Comparison of ENCODE assay signal across 11 cellular contexts in genomic region chr16:57262841-57263584, GRCh38. TPM values are rescaled to one million over a fixed set of nuclear protein-coding genes. Genes with fewer than 3 reads are reported as not detected.
DNase-seq lines count a peak whose midpoint lies in the region; ATAC-seq and TF ChIP-seq lines count a peak whose summit lies in the region.
"Had no signal": no experiment of that assay in that cellular context is flagged by ENCODE, and none has a peak within 500 bp of the region (broad histone marks: within the 10 kb centered on the region; RNA-seq: fewer than 3 reads in every experiment).

No MANE protein-coding gene starts in this region.

- ATAC-seq in activated CD8-positive, alpha-beta T cell treated with anti-CD3 and anti-CD28 coated beads for 36 hours: no peak
- ATAC-seq in activated CD8-positive, alpha-beta T cell treated with anti-CD3 and anti-CD28 coated beads, Interleukin-2, amount 10 ng/mL, durations not matched to agents 7 days and 5 days: no peak
- no peak for ATAC-seq in naive thymus-derived CD8-positive, alpha-beta T cell
- ATAC-seq in GM18498 (IDR thresholded peaks at IDR 0.05; ENCODE audit: unreplicated experiment): no peak

- H3K9me3 Mint-ChIP-seq in activated CD8-positive, alpha-beta T cell treated with anti-CD3 and anti-CD28 coated beads for 36 hours: no peaks in the 10 kb centered on the region
- no peaks in the 10 kb centered on the region for H3K9me3 Mint-ChIP-seq in activated CD8-positive, alpha-beta T cell treated with anti-CD3 and anti-CD28 coated beads, Interleukin-2, amount 10 ng/mL, durations not matched to agents 7 days and 5 days (ENCODE audit: insufficient read depth)
- H3K9me3 Mint-ChIP-seq in endothelial cell (ENCODE audit: unreplicated experiment) (no peaks in the 10 kb centered on the region), type B pancreatic cell (no peaks in the 10 kb centered on the region)
- H3K9me3 Mint-ChIP-seq in naive thymus-derived CD8-positive, alpha-beta T cell: no peaks in the 10 kb centered on the region

- TF ChIP-seq CTCF in activated CD8-positive, alpha-beta T cell treated with anti-CD3 and anti-CD28 coated beads for 36 hours (IDR thresholded peaks at IDR 0.05): no peak
- TF ChIP-seq CTCF in endothelial cell (IDR thresholded peaks at IDR 0.05; ENCODE audit: unreplicated experiment) (no peak), type B pancreatic cell (conservative IDR thresholded peaks at IDR 0.05) (no peak)

- no peaks in the 10 kb centered on the region for H3K36me3 Mint-ChIP-seq in activated CD8-positive, alpha-beta T cell treated with anti-CD3 and anti-CD28 coated beads for 36 hours (ENCODE audit: low read depth)
- H3K36me3 Mint-ChIP-seq in activated CD8-positive, alpha-beta T cell treated with anti-CD3 and anti-CD28 coated beads, Interleukin-2, amount 10 ng/mL, durations not matched to agents 7 days and 5 days (ENCODE audit: low read depth): no peaks in the 10 kb centered on the region
- H3K36me3 Mint-ChIP-seq in endothelial cell (ENCODE audit: low read depth, unreplicated experiment) (no peaks in the 10 kb centered on the region), type B pancreatic cell (no peaks in the 10 kb centered on the region)
- H3K36me3 Mint-ChIP-seq in naive thymus-derived CD8-positive, alpha-beta T cell: peaks cover 0 to 2% (median 0%) of the 10 kb centered on the region in 3 donors

- peaks cover 37% of the 10 kb centered on the region for H3K4me1 Mint-ChIP-seq in activated CD8-positive, alpha-beta T cell treated with anti-CD3 and anti-CD28 coated beads for 36 hours (ENCODE audit: low read depth)
- H3K4me1 Mint-ChIP-seq in activated CD8-positive, alpha-beta T cell treated with anti-CD3 and anti-CD28 coated beads, Interleukin-2, amount 10 ng/mL, durations not matched to agents 7 days and 5 days (ENCODE audit: low read depth): peaks cover 50% of the 10 kb centered on the region
- H3K4me1 Mint-ChIP-seq in endothelial cell (ENCODE audit: unreplicated experiment) (peaks cover 23% of the 10 kb centered on the region), type B pancreatic cell (ENCODE audit: unreplicated experiment) (peaks cover 15% of the 10 kb centered on the region)
- H3K4me1 Mint-ChIP-seq in naive thymus-derived CD8-positive, alpha-beta T cell: peaks cover 24 to 59% (median 46%) of the 10 kb centered on the region in 4 donors

- POLR2A ChIA-PET in activated CD8-positive, alpha-beta T cell treated with anti-CD3 and anti-CD28 coated beads for 36 hours (lab: Charles Lee): no interaction called here
- POLR2A ChIA-PET in activated CD8-positive, alpha-beta T cell treated with anti-CD3 and anti-CD28 coated beads, Interleukin-2, amount 10 ng/mL, durations not matched to agents 7 days and 5 days (lab: Charles Lee): no interaction called here
- POLR2A ChIA-PET in naive thymus-derived CD8-positive, alpha-beta T cell (lab: Charles Lee): interaction anchor here (0.5 to 2.6 kb wide), 3 partner anchors 18 to 332 kb away, joined by 3 to 16 read pairs (median 4); partner anchors contain the start of gene ARL2BP

- H3K4me3 Mint-ChIP-seq in activated CD8-positive, alpha-beta T cell treated with anti-CD3 and anti-CD28 coated beads for 36 hours: no peak overlapping the region
- H3K4me3 Mint-ChIP-seq in activated CD8-positive, alpha-beta T cell treated with anti-CD3 and anti-CD28 coated beads, Interleukin-2, amount 10 ng/mL, durations not matched to agents 7 days and 5 days: no peak overlapping the region
- H3K4me3 Mint-ChIP-seq in endothelial cell (ENCODE audit: unreplicated experiment) (peak overlapping the region; percentile 7), type B pancreatic cell (no peak overlapping the region)
- H3K4me3 Mint-ChIP-seq in naive thymus-derived CD8-positive, alpha-beta T cell: no peak overlapping the region

- CTCF ChIA-PET in activated CD8-positive, alpha-beta T cell treated with anti-CD3 and anti-CD28 coated beads for 36 hours (lab: Charles Lee): interaction anchor here (1.0 to 1.5 kb wide), 3 partner anchors 154 to 178 kb away, joined by 3 to 4 read pairs (median 3); no protein-coding TSS in a partner anchor
- CTCF ChIA-PET in activated CD8-positive, alpha-beta T cell treated with anti-CD3 and anti-CD28 coated beads, Interleukin-2, amount 10 ng/mL, durations not matched to agents 7 days and 5 days (lab: Charles Lee): interaction anchor here (1.4 to 1.5 kb wide), 2 partner anchors 156 to 257 kb away, joined by 3 read pairs; no protein-coding TSS in a partner anchor

- no peaks in the 10 kb centered on the region for H3K27me3 Mint-ChIP-seq in activated CD8-positive, alpha-beta T cell treated with anti-CD3 and anti-CD28 coated beads for 36 hours
- H3K27me3 Mint-ChIP-seq in activated CD8-positive, alpha-beta T cell treated with anti-CD3 and anti-CD28 coated beads, Interleukin-2, amount 10 ng/mL, durations not matched to agents 7 days and 5 days (ENCODE audit: low read depth): no peaks in the 10 kb centered on the region
- peaks cover 2% of the 10 kb centered on the region for H3K27me3 Mint-ChIP-seq in endothelial cell (ENCODE audit: unreplicated experiment)
- no peaks in the 10 kb centered on the region for H3K27me3 Mint-ChIP-seq in naive thymus-derived CD8-positive, alpha-beta T cell
- H3K27me3 Mint-ChIP-seq in type B pancreatic cell: no peaks in the 10 kb centered on the region

- intact Hi-C loops in activated CD8-positive, alpha-beta T cell treated with anti-CD3 and anti-CD28 coated beads for 36 hours (cut with micrococcal nuclease): no loop called here

- peak overlapping the region; percentile 38 for H3K27ac Mint-ChIP-seq in activated CD8-positive, alpha-beta T cell treated with anti-CD3 and anti-CD28 coated beads for 36 hours
- no peak overlapping the region for H3K27ac Mint-ChIP-seq in activated CD8-positive, alpha-beta T cell treated with anti-CD3 and anti-CD28 coated beads, Interleukin-2, amount 10 ng/mL, durations not matched to agents 7 days and 5 days
- H3K27ac Mint-ChIP-seq in endothelial cell (ENCODE audit: unreplicated experiment) (peak overlapping the region; percentile 30), type B pancreatic cell (peak overlapping the region; percentile 58)
- peak overlapping the region; percentile 56 to 90 (median 77) for H3K27ac Mint-ChIP-seq in naive thymus-derived CD8-positive, alpha-beta T cell

- no peak for DNase-seq in activated CD8-positive, alpha-beta T cell treated with anti-CD3 and anti-CD28 coated beads for 36 hours
- no peak for DNase-seq in activated CD8-positive, alpha-beta T cell treated with anti-CD3 and anti-CD28 coated beads, Interleukin-2, amount 10 ng/mL, durations not matched to agents 7 days and 5 days
- no peak for DNase-seq in endothelial cell (ENCODE audit: low spot score)
- DNase-seq in naive thymus-derived CD8-positive, alpha-beta T cell: no peak
- DNase-seq in type B pancreatic cell (ENCODE audit: extremely low spot score, unreplicated experiment): no peak
- DNase-seq in activated CD8-positive, alpha-beta memory T cell treated with anti-CD3 and anti-CD28 coated beads, Interleukin-2, amount 50 U/mL, for 48 hours: no peak
- DNase-seq in SHP77 treated with DMSO at 0.1 percent for 48 hours (lab: John Stamatoyannopoulos, UW): no peak
- DNase-seq: KG1; NCI-H187 treated with DMSO at 0.1 percent for 48 hours; stimulated activated naive CD4-positive, alpha-beta T cell had no signal

RNA-seq across cellular contexts. Expression of gene ARL2BP, which starts 18.0 kb away (rescaled TPM):
- 10 to 100 TPM in 1 of 2 experiments, 1 to 10 TPM in 1; 9.4 to 11.0 TPM for total RNA-seq in activated CD8-positive, alpha-beta T cell treated with anti-CD3 and anti-CD28 coated beads for 36 hours
- total RNA-seq in activated CD8-positive, alpha-beta T cell treated with anti-CD3 and anti-CD28 coated beads, Interleukin-2, amount 10 ng/mL, durations not matched to agents 7 days and 5 days: 10 to 100 TPM; 33.3 to 36.9 TPM
- total RNA-seq in endothelial cell (ENCODE audit: unreplicated experiment): 46.7 TPM
- 10 to 100 TPM; 58.0 to 61.3 TPM for total RNA-seq in naive thymus-derived CD8-positive, alpha-beta T cell
- polyA plus RNA-seq in naive thymus-derived CD8-positive, alpha-beta T cell: 100 to 1,000 TPM; 148 to 154 (median 153) TPM
- 37.7 and 49.4 TPM in 2 replicates for total RNA-seq in type B pancreatic cell (ENCODE audit: low replicate concordance)

RNA-seq across cellular contexts. Expression of gene PLLP, which starts 21.5 kb away (rescaled TPM):
- total RNA-seq in activated CD8-positive, alpha-beta T cell treated with anti-CD3 and anti-CD28 coated beads for 36 hours: under 1 TPM; 0.51 to 0.65 TPM
- total RNA-seq in activated CD8-positive, alpha-beta T cell treated with anti-CD3 and anti-CD28 coated beads, Interleukin-2, amount 10 ng/mL, durations not matched to agents 7 days and 5 days: under 1 TPM; 0.18 to 0.37 TPM
- total RNA-seq in endothelial cell (ENCODE audit: unreplicated experiment) (3.3 TPM), type B pancreatic cell (ENCODE audit: low replicate concordance) (4.9 and 5.1 TPM in 2 replicates)
- 1 to 10 TPM; 3.5 to 4.2 TPM for total RNA-seq in naive thymus-derived CD8-positive, alpha-beta T cell
- polyA plus RNA-seq in naive thymus-derived CD8-positive, alpha-beta T cell: 1 to 10 TPM; 4.9 to 8.8 (median 6.3) TPM
